2 cellular contexts compared by ENCODE assay signal in the genomic region with DNA sequence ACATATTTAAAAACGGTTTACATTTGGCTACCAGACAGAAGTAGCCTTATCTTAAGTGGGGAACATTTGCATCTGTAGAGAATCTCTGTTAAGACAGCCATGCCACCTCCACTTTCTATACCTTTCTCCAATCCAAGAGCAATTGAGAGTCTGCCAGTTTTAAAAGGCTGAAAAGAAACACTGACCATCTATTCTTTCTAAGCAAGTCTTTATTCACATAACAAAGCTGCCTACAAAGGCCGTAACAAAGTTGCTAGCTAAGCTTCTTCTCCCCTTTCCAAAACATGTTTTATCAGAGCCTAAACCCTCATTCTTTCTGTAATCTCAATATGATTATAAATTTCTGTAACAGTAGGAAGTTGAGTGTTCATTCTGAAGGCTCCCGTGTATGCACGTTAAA.
TF ChIP-seq lines count a peak whose summit lies in the region.

No MANE protein-coding gene starts in this region.

TF ChIP-seq in GM23338, 12 proteins besides CTCF, POLR2A, EP300 and RAD21 (continued from another document):
- TF ChIP-seq, protein P1, sequence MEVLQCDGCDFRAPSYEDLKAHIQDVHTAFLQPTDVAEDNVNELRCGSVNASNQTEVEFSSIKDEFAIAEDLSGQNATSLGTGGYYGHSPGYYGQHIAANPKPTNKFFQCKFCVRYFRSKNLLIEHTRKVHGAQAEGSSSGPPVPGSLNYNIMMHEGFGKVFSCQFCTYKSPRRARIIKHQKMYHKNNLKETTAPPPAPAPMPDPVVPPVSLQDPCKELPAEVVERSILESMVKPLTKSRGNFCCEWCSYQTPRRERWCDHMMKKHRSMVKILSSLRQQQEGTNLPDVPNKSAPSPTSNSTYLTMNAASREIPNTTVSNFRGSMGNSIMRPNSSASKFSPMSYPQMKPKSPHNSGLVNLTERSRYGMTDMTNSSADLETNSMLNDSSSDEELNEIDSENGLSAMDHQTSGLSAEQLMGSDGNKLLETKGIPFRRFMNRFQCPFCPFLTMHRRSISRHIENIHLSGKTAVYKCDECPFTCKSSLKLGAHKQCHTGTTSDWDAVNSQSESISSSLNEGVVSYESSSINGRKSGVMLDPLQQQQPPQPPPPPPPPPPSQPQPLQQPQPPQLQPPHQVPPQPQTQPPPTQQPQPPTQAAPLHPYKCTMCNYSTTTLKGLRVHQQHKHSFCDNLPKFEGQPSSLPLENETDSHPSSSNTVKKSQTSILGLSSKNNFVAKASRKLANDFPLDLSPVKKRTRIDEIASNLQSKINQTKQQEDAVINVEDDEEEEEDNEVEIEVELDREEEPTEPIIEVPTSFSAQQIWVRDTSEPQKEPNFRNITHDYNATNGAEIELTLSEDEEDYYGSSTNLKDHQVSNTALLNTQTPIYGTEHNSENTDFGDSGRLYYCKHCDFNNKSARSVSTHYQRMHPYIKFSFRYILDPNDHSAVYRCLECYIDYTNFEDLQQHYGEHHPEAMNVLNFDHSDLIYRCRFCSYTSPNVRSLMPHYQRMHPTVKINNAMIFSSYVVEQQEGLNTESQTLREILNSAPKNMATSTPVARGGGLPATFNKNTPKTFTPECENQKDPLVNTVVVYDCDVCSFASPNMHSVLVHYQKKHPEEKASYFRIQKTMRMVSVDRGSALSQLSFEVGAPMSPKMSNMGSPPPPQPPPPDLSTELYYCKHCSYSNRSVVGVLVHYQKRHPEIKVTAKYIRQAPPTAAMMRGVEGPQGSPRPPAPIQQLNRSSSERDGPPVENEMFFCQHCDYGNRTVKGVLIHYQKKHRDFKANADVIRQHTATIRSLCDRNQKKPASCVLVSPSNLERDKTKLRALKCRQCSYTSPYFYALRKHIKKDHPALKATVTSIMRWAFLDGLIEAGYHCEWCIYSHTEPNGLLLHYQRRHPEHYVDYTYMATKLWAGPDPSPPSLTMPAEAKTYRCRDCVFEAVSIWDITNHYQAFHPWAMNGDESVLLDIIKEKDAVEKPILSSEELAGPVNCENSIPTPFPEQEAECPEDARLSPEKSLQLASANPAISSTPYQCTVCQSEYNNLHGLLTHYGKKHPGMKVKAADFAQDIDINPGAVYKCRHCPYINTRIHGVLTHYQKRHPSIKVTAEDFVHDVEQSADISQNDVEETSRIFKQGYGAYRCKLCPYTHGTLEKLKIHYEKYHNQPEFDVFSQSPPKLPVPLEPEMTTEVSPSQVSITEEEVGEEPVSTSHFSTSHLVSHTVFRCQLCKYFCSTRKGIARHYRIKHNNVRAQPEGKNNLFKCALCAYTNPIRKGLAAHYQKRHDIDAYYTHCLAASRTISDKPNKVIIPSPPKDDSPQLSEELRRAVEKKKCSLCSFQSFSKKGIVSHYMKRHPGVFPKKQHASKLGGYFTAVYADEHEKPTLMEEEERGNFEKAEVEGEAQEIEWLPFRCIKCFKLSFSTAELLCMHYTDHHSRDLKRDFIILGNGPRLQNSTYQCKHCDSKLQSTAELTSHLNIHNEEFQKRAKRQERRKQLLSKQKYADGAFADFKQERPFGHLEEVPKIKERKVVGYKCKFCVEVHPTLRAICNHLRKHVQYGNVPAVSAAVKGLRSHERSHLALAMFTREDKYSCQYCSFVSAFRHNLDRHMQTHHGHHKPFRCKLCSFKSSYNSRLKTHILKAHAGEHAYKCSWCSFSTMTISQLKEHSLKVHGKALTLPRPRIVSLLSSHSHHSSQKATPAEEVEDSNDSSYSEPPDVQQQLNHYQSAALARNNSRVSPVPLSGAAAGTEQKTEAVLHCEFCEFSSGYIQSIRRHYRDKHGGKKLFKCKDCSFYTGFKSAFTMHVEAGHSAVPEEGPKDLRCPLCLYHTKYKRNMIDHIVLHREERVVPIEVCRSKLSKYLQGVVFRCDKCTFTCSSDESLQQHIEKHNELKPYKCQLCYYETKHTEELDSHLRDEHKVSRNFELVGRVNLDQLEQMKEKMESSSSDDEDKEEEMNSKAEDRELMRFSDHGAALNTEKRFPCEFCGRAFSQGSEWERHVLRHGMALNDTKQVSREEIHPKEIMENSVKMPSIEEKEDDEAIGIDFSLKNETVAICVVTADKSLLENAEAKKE (CRISPR knock-in tag; IDR thresholded peaks at IDR 0.05) = 0 out of 2 replicates have a peak, but pooled peaks have one; percentile 37

TF ChIP-seq in WTC11, 78 proteins besides CTCF, POLR2A, EP300 and RAD21 (continued from another document):
- TF ChIP-seq, protein P2, sequence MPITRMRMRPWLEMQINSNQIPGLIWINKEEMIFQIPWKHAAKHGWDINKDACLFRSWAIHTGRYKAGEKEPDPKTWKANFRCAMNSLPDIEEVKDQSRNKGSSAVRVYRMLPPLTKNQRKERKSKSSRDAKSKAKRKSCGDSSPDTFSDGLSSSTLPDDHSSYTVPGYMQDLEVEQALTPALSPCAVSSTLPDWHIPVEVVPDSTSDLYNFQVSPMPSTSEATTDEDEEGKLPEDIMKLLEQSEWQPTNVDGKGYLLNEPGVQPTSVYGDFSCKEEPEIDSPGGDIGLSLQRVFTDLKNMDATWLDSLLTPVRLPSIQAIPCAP (CRISPR knock-in tag; IDR thresholded peaks at IDR 0.05) = no peak
- TF ChIP-seq, protein P3, sequence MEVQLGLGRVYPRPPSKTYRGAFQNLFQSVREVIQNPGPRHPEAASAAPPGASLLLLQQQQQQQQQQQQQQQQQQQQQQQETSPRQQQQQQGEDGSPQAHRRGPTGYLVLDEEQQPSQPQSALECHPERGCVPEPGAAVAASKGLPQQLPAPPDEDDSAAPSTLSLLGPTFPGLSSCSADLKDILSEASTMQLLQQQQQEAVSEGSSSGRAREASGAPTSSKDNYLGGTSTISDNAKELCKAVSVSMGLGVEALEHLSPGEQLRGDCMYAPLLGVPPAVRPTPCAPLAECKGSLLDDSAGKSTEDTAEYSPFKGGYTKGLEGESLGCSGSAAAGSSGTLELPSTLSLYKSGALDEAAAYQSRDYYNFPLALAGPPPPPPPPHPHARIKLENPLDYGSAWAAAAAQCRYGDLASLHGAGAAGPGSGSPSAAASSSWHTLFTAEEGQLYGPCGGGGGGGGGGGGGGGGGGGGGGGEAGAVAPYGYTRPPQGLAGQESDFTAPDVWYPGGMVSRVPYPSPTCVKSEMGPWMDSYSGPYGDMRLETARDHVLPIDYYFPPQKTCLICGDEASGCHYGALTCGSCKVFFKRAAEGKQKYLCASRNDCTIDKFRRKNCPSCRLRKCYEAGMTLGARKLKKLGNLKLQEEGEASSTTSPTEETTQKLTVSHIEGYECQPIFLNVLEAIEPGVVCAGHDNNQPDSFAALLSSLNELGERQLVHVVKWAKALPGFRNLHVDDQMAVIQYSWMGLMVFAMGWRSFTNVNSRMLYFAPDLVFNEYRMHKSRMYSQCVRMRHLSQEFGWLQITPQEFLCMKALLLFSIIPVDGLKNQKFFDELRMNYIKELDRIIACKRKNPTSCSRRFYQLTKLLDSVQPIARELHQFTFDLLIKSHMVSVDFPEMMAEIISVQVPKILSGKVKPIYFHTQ (CRISPR knock-in tag; IDR thresholded peaks at IDR 0.05) = no peak
- TF ChIP-seq, protein P4, sequence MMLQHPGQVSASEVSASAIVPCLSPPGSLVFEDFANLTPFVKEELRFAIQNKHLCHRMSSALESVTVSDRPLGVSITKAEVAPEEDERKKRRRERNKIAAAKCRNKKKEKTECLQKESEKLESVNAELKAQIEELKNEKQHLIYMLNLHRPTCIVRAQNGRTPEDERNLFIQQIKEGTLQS (CRISPR knock-in tag; conservative IDR thresholded peaks at IDR 0.05) = no peak
- TF ChIP-seq MYBL2 (CRISPR knock-in tag; IDR thresholded peaks at IDR 0.05) = no peak
